ENCODE assay signal across 27 cellular contexts in genomic region chr4:122146652-122147051, GRCh38.
"Had no signal": no experiment of that assay in that cellular context is flagged by ENCODE, and none has a peak within 500 bp of the region (broad histone marks: within the 10 kb centered on the region; RNA-seq: fewer than 3 reads in every experiment).

No MANE protein-coding gene starts in this region.

- H3K4me3 ChIP-seq: colonic mucosa, coronary artery, dorsolateral prefrontal cortex, esophagus muscularis mucosa, esophagus squamous epithelium, gastrocnemius medialis, gastroesophageal sphincter, heart left ventricle, heart right ventricle had no signal

- H3K36me3 ChIP-seq: colonic mucosa, esophagus muscularis mucosa, esophagus squamous epithelium, gastrocnemius medialis, gastroesophageal sphincter, heart left ventricle, heart right ventricle had no signal

- H3K27me3 ChIP-seq: colonic mucosa, foreskin keratinocyte, gastrocnemius medialis, gastroesophageal sphincter had no signal

- H3K9me3 ChIP-seq: colonic mucosa, esophagus muscularis mucosa, esophagus squamous epithelium, gastrocnemius medialis, gastroesophageal sphincter, heart left ventricle, heart right ventricle had no signal

- H3K4me1 ChIP-seq: colonic mucosa, foreskin keratinocyte had no signal

- DNase-seq: colonic mucosa; cortex of kidney; dermis blood vessel endothelial cell; dorsolateral prefrontal cortex; effector CD4-positive, alpha-beta T cell; effector CD8-positive, alpha-beta T cell; effector memory CD8-positive, alpha-beta T cell; endodermal cell; erythroblast; esophagus squamous epithelium; foreskin fibroblast; foreskin keratinocyte; foreskin melanocyte; gastrocnemius medialis; glutamatergic neuron; head of caudate nucleus; heart left ventricle; heart right ventricle had no signal

- FAIRE-seq: colon, endometrium, endothelial cell of umbilical vein, frontal cortex had no signal

- H3K27ac ChIP-seq: colonic mucosa, coronary artery, dorsolateral prefrontal cortex, epithelial cell of prostate, esophagus muscularis mucosa, esophagus squamous epithelium, foreskin keratinocyte, gastrocnemius medialis, gastroesophageal sphincter, heart left ventricle, heart right ventricle had no signal

- ATAC-seq: effector memory CD8-positive, alpha-beta T cell; esophagus mucosa; foreskin keratinocyte; gastrocnemius medialis; gastroesophageal sphincter; heart left ventricle; heart right ventricle had no signal
